In genomic region chr2:23839919-23840318, GRCh38 we compare ENCODE assay signal across 19 cellular contexts.
DNase-seq lines count a peak whose midpoint lies in the region; ATAC-seq, FAIRE-seq and TF ChIP-seq lines count a peak whose summit lies in the region.
"Had no signal": no experiment of that assay in that cellular context is flagged by ENCODE, and none has a peak within 500 bp of the region (broad histone marks: within the 10 kb centered on the region; RNA-seq: fewer than 3 reads in every experiment).

No MANE protein-coding gene starts in this region.

- no peaks in the 10 kb centered on the region for H3K9me3 Mint-ChIP-seq in activated T-cell treated with anti-CD3 and anti-CD28 coated beads, Interleukin-2, amount 50 U/mL, for 72 hours
- H3K9me3 Mint-ChIP-seq: CD4-positive, alpha-beta T cell had no signal

- H3K9ac ChIP-seq in K562 (ENCODE audit: insufficient read depth in 1 of 2, low read depth in 2 of 2, low read length in 2 of 2), result no peak overlapping the region
- H3K9ac ChIP-seq: BLaER1 treated with 17β-estradiol and CSF1 and Interleukin-3, amounts not matched to agents 10 nM and 100 nM had no signal

- H3K27ac ChIP-seq in K562 (ENCODE audit: extremely low read depth, low read depth, low read length), result no peak overlapping the region
- H3K27ac ChIP-seq: BLaER1 treated with 17β-estradiol and CSF1 and Interleukin-3, amounts not matched to agents 10 nM and 100 nM; C4-2B had no signal

- POLR2A ChIA-PET in K562 (lab: Yijun Ruan, JAX), result interaction anchor here (0.7 kb wide), 1 partner anchor 42 kb away, joined by 4 read pairs; no protein-coding TSS in a partner anchor

- BruUV-seq in K562 (replicated peaks; lab: Mats Ljungman, UMichigan), result no TSS peak

- no peak for TF ChIP-seq RAD21 in K562 (CRISPR knock-in tag; conservative IDR thresholded peaks at IDR 0.05 in 1 of 2, IDR thresholded peaks at IDR 0.05 in 1 of 2)

- H3K36me3 Mint-ChIP-seq in activated T-cell treated with anti-CD3 and anti-CD28 coated beads, Interleukin-2, amount 50 U/mL, for 72 hours (ENCODE audit: insufficient read depth in 2 of 2), result peaks cover 3 to 18% of the 10 kb centered on the region in 2 donors

- no peak for TF ChIP-seq CTCF in K562 (IDR thresholded peaks at IDR 0.05 in 2 of 3, conservative IDR thresholded peaks at IDR 0.05 in 1 of 3; ENCODE audit: insufficient read depth in 2 of 3, low read depth in 1 of 3, low read length in 3 of 3)

- no peaks in the 10 kb centered on the region for H4K20me1 ChIP-seq in K562 (replicated peaks; ENCODE audit: control insufficient read depth, insufficient read depth, low read length)
- H4K20me1 ChIP-seq: BLaER1 treated with 17β-estradiol and CSF1 and Interleukin-3, amounts not matched to agents 10 nM and 100 nM had no signal

- in situ Hi-C loops in K562 (cut with MboI), result no loop called here

- TF ChIP-seq POLR2A in K562 (conservative IDR thresholded peaks at IDR 0.05), result no peak

- no peaks in the 10 kb centered on the region for H3K9me1 ChIP-seq in K562 (ENCODE audit: control insufficient read depth, insufficient read depth, low read length)

- no peaks in the 10 kb centered on the region for H3K27me3 Mint-ChIP-seq in activated T-cell treated with anti-CD3 and anti-CD28 coated beads, Interleukin-2, amount 50 U/mL, for 72 hours (ENCODE audit: low read depth)
- H3K27me3 Mint-ChIP-seq: B cell; CD4-positive, alpha-beta T cell had no signal

- CTCF ChIA-PET in K562 (lab: Yijun Ruan, JAX; ENCODE audit: low intra/inter-chr PET ratio), result no interaction called here

- no peak overlapping the region for H2AFZ ChIP-seq in K562 (ENCODE audit: low read depth, low read length)

- H3K36me3 ChIP-seq in K562 (ENCODE audit: control insufficient read depth, insufficient read depth, low read length), result peaks cover 10% of the 10 kb centered on the region; the same call in 1 of the 3 replicates

- H3K4me3 Mint-ChIP-seq in activated T-cell treated with anti-CD3 and anti-CD28 coated beads, Interleukin-2, amount 50 U/mL, for 72 hours, result no peak overlapping the region
- H3K4me3 Mint-ChIP-seq: B cell; CD4-positive, alpha-beta T cell; CD8-positive, alpha-beta T cell had no signal

- no peak for FAIRE-seq in K562 (lab: Jason Lieb, UNC)
- FAIRE-seq: D721Med, GM12892, GM18507 had no signal

- no peak overlapping the region for H3K4me2 ChIP-seq in K562 (ENCODE audit: insufficient read depth, low read length)
- H3K4me2 ChIP-seq: BLaER1 treated with 17β-estradiol and CSF1 and Interleukin-3, amounts not matched to agents 10 nM and 100 nM had no signal

- H3K27ac Mint-ChIP-seq in activated T-cell treated with anti-CD3 and anti-CD28 coated beads, Interleukin-2, amount 50 U/mL, for 72 hours, result peak overlapping the region; percentile 48
- H3K27ac Mint-ChIP-seq: B cell; CD4-positive, alpha-beta T cell; CD8-positive, alpha-beta T cell had no signal

- peaks cover under 1% of the 10 kb centered on the region; the same call in 1 of the 2 replicates for H3K9me3 ChIP-seq in K562 (replicated peaks; ENCODE audit: control insufficient read depth, insufficient read depth, low read depth, low read length)

- H3K27me3 ChIP-seq in K562 (ENCODE audit: control insufficient read depth in 2 of 2, insufficient read depth in 2 of 2, low read length in 2 of 2), result no peaks in the 10 kb centered on the region
- H3K27me3 ChIP-seq: BLaER1 treated with 17β-estradiol and CSF1 and Interleukin-3, amounts not matched to agents 10 nM and 100 nM had no signal

- H3K79me2 ChIP-seq in K562 (ENCODE audit: control insufficient read depth, insufficient read depth, low read length), result no peaks in the 10 kb centered on the region; the same call in 2 of the 3 replicates

- ATAC-seq in activated T-cell treated with anti-CD3 and anti-CD28 coated beads, Interleukin-2, amount 50 U/mL, for 72 hours (replicated peaks in 1 of 2), result no peak
- ATAC-seq in K562, result no peak
- ATAC-seq: CD8-positive, alpha-beta T cell had no signal

- no peak overlapping the region for H3K4me3 ChIP-seq in K562
- H3K4me3 ChIP-seq: BLaER1 treated with 17β-estradiol and CSF1 and Interleukin-3, amounts not matched to agents 10 nM and 100 nM had no signal

- DNase-seq in activated T-cell treated with anti-CD3 and anti-CD28 coated beads, Interleukin-2, amount 50 U/mL, for 72 hours, result no peak
- DNase-seq in activated T-cell treated with anti-CD3 and anti-CD28 coated beads for 4 hours, result no peak
- DNase-seq in K562 (ENCODE audit: extremely low read depth in 1 of 4, low spot score in 3 of 4), result no peak
- DNase-seq in Ammon's horn (ENCODE audit: low spot score), result no peak
- DNase-seq in activated CD4-positive, CD25-positive, alpha-beta regulatory T cell (lab: John Stamatoyannopoulos, UW), result no peak
- DNase-seq: 8988T; ACHN; Caco-2; Calu3; CD4-positive, alpha-beta T cell; CD8-positive, alpha-beta T cell; DMS79 treated with DMSO at 0.1 percent for 48 hours; GF-D8 had no signal

- intact Hi-C loops in K562 (cut with micrococcal nuclease), result no loop called here

- H3K4me1 ChIP-seq in K562 (replicated peaks in 1 of 2; ENCODE audit: control insufficient read depth in 2 of 2, insufficient read depth in 2 of 2, low read length in 2 of 2), result no peaks in the 10 kb centered on the region
- H3K4me1 ChIP-seq: BLaER1 treated with 17β-estradiol and CSF1 and Interleukin-3, amounts not matched to agents 10 nM and 100 nM; Caco-2 had no signal

- peaks cover 9% of the 10 kb centered on the region for H3K4me1 Mint-ChIP-seq in activated T-cell treated with anti-CD3 and anti-CD28 coated beads, Interleukin-2, amount 50 U/mL, for 72 hours (ENCODE audit: low read depth)
- H3K4me1 Mint-ChIP-seq: B cell had no signal

- TF ChIP-seq EP300 in K562 (IDR thresholded peaks at IDR 0.05; ENCODE audit: low read length), result no peak

TF ChIP-seq in K562, 482 proteins besides CTCF, POLR2A, EP300 and RAD21:
- TF ChIP-seq RBM25 (IDR thresholded peaks at IDR 0.05; ENCODE audit: low read depth, low read length, severe bottlenecking) (peak; percentile 35), ZFP1 (CRISPR knock-in tag; IDR thresholded peaks at IDR 0.05) (no peak), ZNF146 (CRISPR knock-in tag; IDR thresholded peaks at IDR 0.05; ENCODE audit: unreplicated experiment) (peak; percentile 61)
